Comparison of ENCODE assay signal across 8 cellular contexts in genomic region chr14:60655898-60656754, GRCh38. TPM values are rescaled to one million over a fixed set of nuclear protein-coding genes. Genes with fewer than 3 reads are reported as not detected.
DNase-seq lines count a peak whose midpoint lies in the region; ATAC-seq and TF ChIP-seq lines count a peak whose summit lies in the region.

No MANE protein-coding gene starts in this region.

- H3K9me3 ChIP-seq in ectodermal cell (ENCODE audit: control insufficient read depth, low read length), result no peaks in the 10 kb centered on the region
- H3K9me3 ChIP-seq in parathyroid adenoma (ENCODE audit: control insufficient read depth, low read length), result no peaks in the 10 kb centered on the region

- H3K27ac ChIP-seq in ectodermal cell (ENCODE audit: insufficient read depth, low read depth, low read length, poor library complexity, severe bottlenecking) (no peak overlapping the region), parathyroid adenoma (peak overlapping the region; percentile 96)

- H3K36me3 ChIP-seq in ectodermal cell (ENCODE audit: control insufficient read depth, insufficient read depth, low read length) (no peaks in the 10 kb centered on the region), parathyroid adenoma (ENCODE audit: control insufficient read depth, insufficient read depth, low read length) (no peaks in the 10 kb centered on the region)

- WGBS in ectodermal cell, 2 experiments, result 1% methylated on average over 41 of the region's 41 CpGs

- TF ChIP-seq CTCF in parathyroid adenoma (IDR thresholded peaks at IDR 0.05), result no peak

- H3K27me3 ChIP-seq in ectodermal cell (ENCODE audit: control insufficient read depth, insufficient read depth, low read length, poor library complexity, severe bottlenecking) (peaks cover 93% of the 10 kb centered on the region), parathyroid adenoma (ENCODE audit: control insufficient read depth, insufficient read depth, low read length) (no peaks in the 10 kb centered on the region)

- H3K79me2 ChIP-seq in parathyroid adenoma, result peaks cover 10% of the 10 kb centered on the region

- DNase-seq in NCI-H2029 treated with DMSO at 0.1 percent for 48 hours (lab: John Stamatoyannopoulos, UW) (peak; percentile 93), SW 1271 (lab: John Stamatoyannopoulos, UW) (no peak), dermis blood vessel endothelial cell (no peak), Ammon's horn (ENCODE audit: low spot score) (no peak), COLO668 (lab: John Stamatoyannopoulos, UW; ENCODE audit: unreplicated experiment) (no peak)

- H3K4me1 ChIP-seq in ectodermal cell (ENCODE audit: control insufficient read depth, insufficient read depth, low read length), result peaks cover 53% of the 10 kb centered on the region
- peaks cover 7% of the 10 kb centered on the region for H3K4me1 ChIP-seq in parathyroid adenoma

- ATAC-seq in GM18873 (IDR thresholded peaks at IDR 0.05; ENCODE audit: low FRiP score, unreplicated experiment), result peak; percentile 11

- H3K9ac ChIP-seq in parathyroid adenoma, result no peak overlapping the region

- peak overlapping the region; percentile 94 for H3K4me2 ChIP-seq in parathyroid adenoma (ENCODE audit: low read length)

- H3K4me3 ChIP-seq in ectodermal cell (ENCODE audit: insufficient read depth, low read depth, low read length), result peak overlapping the region; percentile 46
- peak overlapping the region; percentile 76 for H3K4me3 ChIP-seq in parathyroid adenoma (ENCODE audit: low read depth, low read length)

- H2AFZ ChIP-seq in parathyroid adenoma, result peak overlapping the region; percentile 85

RNA-seq across cellular contexts. Expression of gene SIX1, which starts 6.8 kb away (rescaled TPM):
- 2.7 TPM for polyA plus RNA-seq in ectodermal cell (2013, experiment 1 of 4)
- polyA plus RNA-seq in ectodermal cell (2013, experiment 2 of 4), result 1.4 TPM
- polyA plus RNA-seq in ectodermal cell (2013, experiment 3 of 4), result 1.7 TPM
- polyA plus RNA-seq in ectodermal cell (2013, experiment 4 of 4), result 1.8 TPM
- total RNA-seq in dermis blood vessel endothelial cell, result 0.17 TPM in 1 of 2 replicates, not detected in the other
